ENCODE assay signal across 1 cellular context in the genomic region with DNA sequence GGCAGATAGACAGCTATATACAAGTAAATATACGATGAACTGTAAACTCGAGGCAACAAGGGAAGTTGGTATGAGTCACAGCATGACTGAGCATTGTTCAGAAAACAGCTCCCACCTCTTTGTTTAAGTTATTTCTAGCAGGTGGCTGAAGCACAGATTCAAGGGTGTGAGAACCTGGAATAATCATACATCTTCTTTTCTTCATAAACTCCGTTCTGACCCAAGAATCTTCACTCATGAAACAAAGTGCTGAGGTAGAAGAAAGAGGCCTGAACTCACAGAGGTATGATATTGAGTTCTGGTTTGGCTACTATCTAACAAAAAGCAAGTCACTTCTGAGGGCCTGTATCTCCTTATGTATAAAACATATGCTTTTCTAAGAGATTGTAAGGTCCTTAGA.
TF ChIP-seq lines count a peak whose summit lies in the region.

No MANE protein-coding gene starts in this region.

TF ChIP-seq in HCT116, 20 proteins besides CTCF, POLR2A, EP300 and RAD21 (continued from another document):
- TF ChIP-seq, protein P1, sequence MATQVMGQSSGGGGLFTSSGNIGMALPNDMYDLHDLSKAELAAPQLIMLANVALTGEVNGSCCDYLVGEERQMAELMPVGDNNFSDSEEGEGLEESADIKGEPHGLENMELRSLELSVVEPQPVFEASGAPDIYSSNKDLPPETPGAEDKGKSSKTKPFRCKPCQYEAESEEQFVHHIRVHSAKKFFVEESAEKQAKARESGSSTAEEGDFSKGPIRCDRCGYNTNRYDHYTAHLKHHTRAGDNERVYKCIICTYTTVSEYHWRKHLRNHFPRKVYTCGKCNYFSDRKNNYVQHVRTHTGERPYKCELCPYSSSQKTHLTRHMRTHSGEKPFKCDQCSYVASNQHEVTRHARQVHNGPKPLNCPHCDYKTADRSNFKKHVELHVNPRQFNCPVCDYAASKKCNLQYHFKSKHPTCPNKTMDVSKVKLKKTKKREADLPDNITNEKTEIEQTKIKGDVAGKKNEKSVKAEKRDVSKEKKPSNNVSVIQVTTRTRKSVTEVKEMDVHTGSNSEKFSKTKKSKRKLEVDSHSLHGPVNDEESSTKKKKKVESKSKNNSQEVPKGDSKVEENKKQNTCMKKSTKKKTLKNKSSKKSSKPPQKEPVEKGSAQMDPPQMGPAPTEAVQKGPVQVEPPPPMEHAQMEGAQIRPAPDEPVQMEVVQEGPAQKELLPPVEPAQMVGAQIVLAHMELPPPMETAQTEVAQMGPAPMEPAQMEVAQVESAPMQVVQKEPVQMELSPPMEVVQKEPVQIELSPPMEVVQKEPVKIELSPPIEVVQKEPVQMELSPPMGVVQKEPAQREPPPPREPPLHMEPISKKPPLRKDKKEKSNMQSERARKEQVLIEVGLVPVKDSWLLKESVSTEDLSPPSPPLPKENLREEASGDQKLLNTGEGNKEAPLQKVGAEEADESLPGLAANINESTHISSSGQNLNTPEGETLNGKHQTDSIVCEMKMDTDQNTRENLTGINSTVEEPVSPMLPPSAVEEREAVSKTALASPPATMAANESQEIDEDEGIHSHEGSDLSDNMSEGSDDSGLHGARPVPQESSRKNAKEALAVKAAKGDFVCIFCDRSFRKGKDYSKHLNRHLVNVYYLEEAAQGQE (IDR thresholded peaks at IDR 0.05; ENCODE audit: low read depth) = no peak
- TF ChIP-seq SP1 (IDR thresholded peaks at IDR 0.05; ENCODE audit: low read depth) (peak; percentile 67), POLR2AphosphoS5 (IDR thresholded peaks at IDR 0.05; ENCODE audit: low read depth, low read length) (peak; percentile 59)
- TF ChIP-seq, protein P2, sequence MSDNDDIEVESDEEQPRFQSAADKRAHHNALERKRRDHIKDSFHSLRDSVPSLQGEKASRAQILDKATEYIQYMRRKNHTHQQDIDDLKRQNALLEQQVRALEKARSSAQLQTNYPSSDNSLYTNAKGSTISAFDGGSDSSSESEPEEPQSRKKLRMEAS (IDR thresholded peaks at IDR 0.05) = peak; percentile 86
TF ChIP-seq in HCT116: peak in this region for 6.
